20 cellular contexts compared by ENCODE assay signal in the genomic region with DNA sequence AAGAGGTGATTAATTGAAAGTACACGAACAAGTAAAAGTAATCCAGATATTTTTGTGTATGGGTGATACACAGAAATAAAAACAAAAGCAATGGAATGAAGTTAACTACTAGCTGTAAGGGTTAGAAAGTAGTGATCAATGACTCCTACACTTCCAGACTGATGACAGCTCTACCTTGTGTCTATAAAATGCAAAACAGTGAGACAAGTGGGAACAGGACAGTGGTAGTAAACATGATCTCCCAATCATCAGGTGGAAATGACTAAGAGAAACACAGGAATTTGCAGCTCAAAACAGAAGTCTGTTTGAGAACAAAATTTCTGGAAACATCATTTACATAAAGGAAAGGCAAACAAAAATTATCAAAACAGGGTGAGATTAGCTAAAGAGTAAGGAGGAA. TPM values are rescaled to one million over a fixed set of nuclear protein-coding genes. Genes with fewer than 3 reads are reported as not detected.
DNase-seq lines count a peak whose midpoint lies in the region; ATAC-seq lines count a peak whose summit lies in the region.
"Had no signal": no experiment of that assay in that cellular context is flagged by ENCODE, and none has a peak within 500 bp of the region (broad histone marks: within the 10 kb centered on the region; RNA-seq: fewer than 3 reads in every experiment).

No MANE protein-coding gene starts in this region.

- peak overlapping the region; percentile 23 for H3K27ac ChIP-seq in epithelial cell of prostate
- no peak overlapping the region for H3K27ac ChIP-seq in effector memory CD4-positive, alpha-beta T cell (ENCODE audit: insufficient read depth, low read length, poor library complexity, severe bottlenecking)
- H3K27ac ChIP-seq: A549; BLaER1 treated with 17β-estradiol and CSF1 and Interleukin-3, amounts not matched to agents 10 nM and 100 nM; GM23248 had no signal

- H3K4me1 ChIP-seq in effector memory CD4-positive, alpha-beta T cell (ENCODE audit: control insufficient read depth, insufficient read depth, low read length, poor library complexity, severe bottlenecking): no peaks in the 10 kb centered on the region
- H3K4me1 ChIP-seq: A549; BLaER1 treated with 17β-estradiol and CSF1 and Interleukin-3, amounts not matched to agents 10 nM and 100 nM; Caco-2 had no signal

- no peak for ATAC-seq in activated naive CD8-positive, alpha-beta T cell treated with anti-CD3 and anti-CD28 coated beads, Interleukin-2, amount 50 U/mL, for 24 hours
- no peak for ATAC-seq in GM18511 (IDR thresholded peaks at IDR 0.05; ENCODE audit: unreplicated experiment)
- ATAC-seq in stimulated activated naive B cell treated with anti-CD40 and anti-IgM and Interleukin-4, amounts not matched to agents 10 μg/mL and 1 μg/mL and 100 μg/mL, for 72 hours (replicated peaks): no peak
- ATAC-seq: A549 had no signal

- H3K9me3 ChIP-seq in effector memory CD4-positive, alpha-beta T cell (ENCODE audit: control insufficient read depth, low read length): no peaks in the 10 kb centered on the region
- H3K9me3 ChIP-seq: A549; BLaER1 treated with 17β-estradiol and CSF1 and Interleukin-3, amounts not matched to agents 10 nM and 100 nM; Caco-2; MG63 had no signal

- no peaks in the 10 kb centered on the region for H3K9me3 Mint-ChIP-seq in activated naive CD8-positive, alpha-beta T cell (ENCODE audit: low read depth)
- no peaks in the 10 kb centered on the region for H3K9me3 Mint-ChIP-seq in activated naive CD8-positive, alpha-beta T cell treated with anti-CD3 and anti-CD28 coated beads, Interleukin-2, amount 50 U/mL, for 24 hours
- no peaks in the 10 kb centered on the region for H3K9me3 Mint-ChIP-seq in activated naive CD8-positive, alpha-beta T cell treated with anti-CD3 and anti-CD28 coated beads for 36 hours
- no peaks in the 10 kb centered on the region for H3K9me3 Mint-ChIP-seq in stimulated activated naive B cell treated with anti-CD40 and anti-IgM and Interleukin-4, amounts not matched to agents 10 μg/mL and 1 μg/mL and 100 μg/mL, for 72 hours
- H3K9me3 Mint-ChIP-seq: CD4-positive, alpha-beta memory T cell had no signal

- H3K27ac Mint-ChIP-seq in activated naive CD8-positive, alpha-beta T cell: peak overlapping the region; percentile 80
- no peak overlapping the region for H3K27ac Mint-ChIP-seq in activated naive CD8-positive, alpha-beta T cell treated with anti-CD3 and anti-CD28 coated beads, Interleukin-2, amount 50 U/mL, for 24 hours
- peak overlapping the region; percentile 26 for H3K27ac Mint-ChIP-seq in activated naive CD8-positive, alpha-beta T cell treated with anti-CD3 and anti-CD28 coated beads for 36 hours
- no peak overlapping the region for H3K27ac Mint-ChIP-seq in stimulated activated naive B cell treated with anti-CD40 and anti-IgM and Interleukin-4, amounts not matched to agents 10 μg/mL and 1 μg/mL and 100 μg/mL, for 72 hours

- H3K36me3 Mint-ChIP-seq in activated naive CD8-positive, alpha-beta T cell: peaks cover 10% of the 10 kb centered on the region
- peaks cover 37% of the 10 kb centered on the region for H3K36me3 Mint-ChIP-seq in activated naive CD8-positive, alpha-beta T cell treated with anti-CD3 and anti-CD28 coated beads, Interleukin-2, amount 50 U/mL, for 24 hours (ENCODE audit: low read depth)
- peaks cover 18% of the 10 kb centered on the region for H3K36me3 Mint-ChIP-seq in activated naive CD8-positive, alpha-beta T cell treated with anti-CD3 and anti-CD28 coated beads for 36 hours
- peaks cover 0 to 5% of the 10 kb centered on the region in 2 donors for H3K36me3 Mint-ChIP-seq in stimulated activated naive B cell treated with anti-CD40 and anti-IgM and Interleukin-4, amounts not matched to agents 10 μg/mL and 1 μg/mL and 100 μg/mL, for 72 hours

- H3K4me1 Mint-ChIP-seq in activated naive CD8-positive, alpha-beta T cell (ENCODE audit: low read depth): peaks cover 24% of the 10 kb centered on the region
- peaks cover 12% of the 10 kb centered on the region for H3K4me1 Mint-ChIP-seq in activated naive CD8-positive, alpha-beta T cell treated with anti-CD3 and anti-CD28 coated beads, Interleukin-2, amount 50 U/mL, for 24 hours
- peaks cover 13% of the 10 kb centered on the region for H3K4me1 Mint-ChIP-seq in activated naive CD8-positive, alpha-beta T cell treated with anti-CD3 and anti-CD28 coated beads for 36 hours
- H3K4me1 Mint-ChIP-seq in stimulated activated naive B cell treated with anti-CD40 and anti-IgM and Interleukin-4, amounts not matched to agents 10 μg/mL and 1 μg/mL and 100 μg/mL, for 72 hours: peaks cover 0 to 10% of the 10 kb centered on the region in 2 donors

- H3K27me3 ChIP-seq in effector memory CD4-positive, alpha-beta T cell (replicated peaks; ENCODE audit: control insufficient read depth, insufficient read depth, low read length, poor library complexity, severe bottlenecking): no peaks in the 10 kb centered on the region
- H3K27me3 ChIP-seq: BLaER1 treated with 17β-estradiol and CSF1 and Interleukin-3, amounts not matched to agents 10 nM and 100 nM; MG63 had no signal

- no peak for DNase-seq in activated naive CD8-positive, alpha-beta T cell treated with anti-CD3 and anti-CD28 coated beads, Interleukin-2, amount 50 U/mL, for 24 hours
- no peak for DNase-seq in activated naive CD8-positive, alpha-beta T cell treated with anti-CD3 and anti-CD28 coated beads for 36 hours
- DNase-seq in epithelial cell of prostate (ENCODE audit: low read depth, low spot score): peak; percentile 34
- no peak for DNase-seq in effector memory CD4-positive, alpha-beta T cell
- no peak for DNase-seq in stimulated activated naive B cell treated with anti-CD40 and anti-IgM and Interleukin-4, amounts not matched to agents 10 μg/mL and 1 μg/mL and 100 μg/mL, for 72 hours
- DNase-seq: AML-193; Caco-2; CD4-positive, alpha-beta memory T cell; GM23248; H7; KG1; MG63; NCI-H2029; NCI-H446; NCI-H524 treated with DMSO at 0.1 percent for 48 hours; NCI-H774 had no signal

- no peak overlapping the region for H3K4me3 ChIP-seq in effector memory CD4-positive, alpha-beta T cell (ENCODE audit: insufficient read depth, low read depth, low read length, poor library complexity, severe bottlenecking)
- H3K4me3 ChIP-seq: A549; BLaER1 treated with 17β-estradiol and CSF1 and Interleukin-3, amounts not matched to agents 10 nM and 100 nM; GM23248; MG63 had no signal

- no peaks in the 10 kb centered on the region for H3K27me3 Mint-ChIP-seq in activated naive CD8-positive, alpha-beta T cell
- H3K27me3 Mint-ChIP-seq in activated naive CD8-positive, alpha-beta T cell treated with anti-CD3 and anti-CD28 coated beads, Interleukin-2, amount 50 U/mL, for 24 hours: no peaks in the 10 kb centered on the region
- no peaks in the 10 kb centered on the region for H3K27me3 Mint-ChIP-seq in activated naive CD8-positive, alpha-beta T cell treated with anti-CD3 and anti-CD28 coated beads for 36 hours
- H3K27me3 Mint-ChIP-seq in stimulated activated naive B cell treated with anti-CD40 and anti-IgM and Interleukin-4, amounts not matched to agents 10 μg/mL and 1 μg/mL and 100 μg/mL, for 72 hours: no peaks in the 10 kb centered on the region
- H3K27me3 Mint-ChIP-seq: CD4-positive, alpha-beta memory T cell had no signal

- H3K36me3 ChIP-seq in effector memory CD4-positive, alpha-beta T cell (ENCODE audit: control insufficient read depth, insufficient read depth, low read length): peaks cover 9% of the 10 kb centered on the region
- H3K36me3 ChIP-seq: BLaER1 treated with 17β-estradiol and CSF1 and Interleukin-3, amounts not matched to agents 10 nM and 100 nM had no signal

- no peak overlapping the region for H3K4me3 Mint-ChIP-seq in activated naive CD8-positive, alpha-beta T cell
- H3K4me3 Mint-ChIP-seq in activated naive CD8-positive, alpha-beta T cell treated with anti-CD3 and anti-CD28 coated beads, Interleukin-2, amount 50 U/mL, for 24 hours: no peak overlapping the region
- no peak overlapping the region for H3K4me3 Mint-ChIP-seq in activated naive CD8-positive, alpha-beta T cell treated with anti-CD3 and anti-CD28 coated beads for 36 hours
- H3K4me3 Mint-ChIP-seq in stimulated activated naive B cell treated with anti-CD40 and anti-IgM and Interleukin-4, amounts not matched to agents 10 μg/mL and 1 μg/mL and 100 μg/mL, for 72 hours: no peak overlapping the region
- H3K4me3 Mint-ChIP-seq: CD4-positive, alpha-beta memory T cell had no signal

RNA-seq across cellular contexts. Expression of a gene that starts 10.1 kb away (rescaled TPM):
- 10 to 100 TPM; 23.0 to 25.3 TPM for total RNA-seq in activated naive CD8-positive, alpha-beta T cell treated with anti-CD3 and anti-CD28 coated beads for 36 hours
- total RNA-seq: Caco-2, H7 had no signal

Comparison
In these comparisons a context has a peak if more than half of its experiments do, and no peak if none do; other contexts are left out.
1. H3K27ac Mint-ChIP-seq: peak in activated naive CD8-positive, alpha-beta T cell (single experiment) and activated naive CD8-positive, alpha-beta T cell treated with anti-CD3 and anti-CD28 coated beads for 36 hours (single experiment); none in activated naive CD8-positive, alpha-beta T cell treated with anti-CD3 and anti-CD28 coated beads, Interleukin-2, amount 50 U/mL, for 24 hours (single experiment) and stimulated activated naive B cell treated with anti-CD40 and anti-IgM and Interleukin-4, amounts not matched to agents 10 μg/mL and 1 μg/mL and 100 μg/mL, for 72 hours (single experiment).